Comparison of ENCODE assay signal across 17 cellular contexts in the genomic region with DNA sequence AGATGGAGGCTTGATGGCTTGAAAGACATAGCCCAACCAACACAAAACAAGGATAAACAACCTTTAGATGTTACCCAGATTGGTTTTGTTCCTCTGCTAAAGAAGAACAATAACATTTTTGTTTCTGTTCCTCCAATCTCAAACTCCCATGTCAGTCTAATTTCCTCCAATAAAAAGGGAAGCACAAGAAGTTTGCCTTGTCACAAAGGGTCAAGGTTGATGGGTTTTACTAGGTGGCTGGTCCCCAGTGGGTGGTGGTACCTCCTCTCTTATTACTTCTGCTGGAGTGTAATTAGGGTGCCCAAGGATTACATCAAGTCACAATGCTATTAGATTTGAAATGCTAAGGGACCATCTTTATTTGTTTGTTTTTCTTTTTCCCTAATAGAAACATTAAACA.
DNase-seq lines count a peak whose midpoint lies in the region; ATAC-seq and TF ChIP-seq lines count a peak whose summit lies in the region.
"Had no signal": no experiment of that assay in that cellular context is flagged by ENCODE, and none has a peak within 500 bp of the region (broad histone marks: within the 10 kb centered on the region; RNA-seq: fewer than 3 reads in every experiment).

No MANE protein-coding gene starts in this region.

- TF ChIP-seq EP300 in esophagus muscularis mucosa (IDR thresholded peaks at IDR 0.05), result no peak

- H3K4me2 ChIP-seq in mammary epithelial cell (ENCODE audit: insufficient read depth, low read depth, low read length), result no peak overlapping the region

- no peaks in the 10 kb centered on the region for H3K27me3 ChIP-seq in mammary epithelial cell (ENCODE audit: insufficient read depth, low read length)
- H3K27me3 ChIP-seq in esophagus muscularis mucosa, result no peaks in the 10 kb centered on the region
- no peaks in the 10 kb centered on the region for H3K27me3 ChIP-seq in neuron (ENCODE audit: insufficient read depth, low read length)
- H3K27me3 ChIP-seq in Peyer's patch, result no peaks in the 10 kb centered on the region
- H3K27me3 ChIP-seq: BLaER1 treated with 17β-estradiol and CSF1 and Interleukin-3, amounts not matched to agents 10 nM and 100 nM had no signal

- H3K79me2 ChIP-seq in mammary epithelial cell (ENCODE audit: insufficient read depth, low read length), result no peaks in the 10 kb centered on the region

- intact Hi-C loops in mammary epithelial cell (cut with micrococcal nuclease) (no loop called here), MCF 10A (cut with micrococcal nuclease) (no loop called here), esophagus muscularis mucosa (cut with DNase I) (no loop called here)

- no peak for DNase-seq in mammary epithelial cell
- no peak for DNase-seq in MCF 10A (ENCODE audit: unreplicated experiment)
- DNase-seq in NCI-H2227 treated with DMSO at 0.1 percent for 48 hours (lab: John Stamatoyannopoulos, UW), result peak; percentile 6
- DNase-seq in esophagus muscularis mucosa (ENCODE audit: extremely low spot score), result peak; percentile 19
- no peak for DNase-seq in Peyer's patch
- DNase-seq in SW480 (ENCODE audit: low spot score), result no peak
- DNase-seq: ACHN; CD4-positive, alpha-beta memory T cell; COR-L47; DMS153; DMS79 treated with DMSO at 0.1 percent for 48 hours; EL had no signal

- dilution Hi-C loops in mammary epithelial cell (cut with HindIII; ENCODE audit: low sequenced_read_pairs), result no loop called here

- no peak overlapping the region for H3K9ac ChIP-seq in mammary epithelial cell (ENCODE audit: insufficient read depth, low read length)
- H3K9ac ChIP-seq: BLaER1 treated with 17β-estradiol and CSF1 and Interleukin-3, amounts not matched to agents 10 nM and 100 nM had no signal

- H3K27me3 Mint-ChIP-seq in MCF 10A (ENCODE audit: insufficient read depth, unreplicated experiment), result no peaks in the 10 kb centered on the region

- no peak overlapping the region for H3K4me3 Mint-ChIP-seq in MCF 10A (ENCODE audit: unreplicated experiment)
- H3K4me3 Mint-ChIP-seq: CD4-positive, alpha-beta memory T cell had no signal

- in situ Hi-C loops in mammary epithelial cell (cut with MboI; ENCODE audit: low sequenced_read_pairs in 2 of 2), result no loop called here

- H3K27ac ChIP-seq in mammary epithelial cell (ENCODE audit: insufficient read depth, low read depth, low read length), result no peak overlapping the region
- H3K27ac ChIP-seq in esophagus muscularis mucosa (replicated peaks in 1 of 4), result no peak overlapping the region
- no peak overlapping the region for H3K27ac ChIP-seq in Peyer's patch
- H3K27ac ChIP-seq: BLaER1 treated with 17β-estradiol and CSF1 and Interleukin-3, amounts not matched to agents 10 nM and 100 nM; HL-60 had no signal

- H3K36me3 Mint-ChIP-seq in MCF 10A (ENCODE audit: insufficient read depth, unreplicated experiment), result no peaks in the 10 kb centered on the region

- H3K4me3 ChIP-seq in mammary epithelial cell (replicated peaks in 1 of 3; ENCODE audit: insufficient read depth in 1 of 3, low read depth in 2 of 3, low read length in 3 of 3) (no peak overlapping the region), esophagus muscularis mucosa (no peak overlapping the region), neuron (ENCODE audit: low read length) (no peak overlapping the region), Peyer's patch (no peak overlapping the region)
- H3K4me3 ChIP-seq: BLaER1 treated with 17β-estradiol and CSF1 and Interleukin-3, amounts not matched to agents 10 nM and 100 nM had no signal

- no peaks in the 10 kb centered on the region for H3K36me3 ChIP-seq in mammary epithelial cell (ENCODE audit: insufficient read depth, low read length)
- no peaks in the 10 kb centered on the region for H3K36me3 ChIP-seq in esophagus muscularis mucosa
- no peaks in the 10 kb centered on the region for H3K36me3 ChIP-seq in neuron (ENCODE audit: insufficient read depth, low read length)
- no peaks in the 10 kb centered on the region for H3K36me3 ChIP-seq in Peyer's patch
- H3K36me3 ChIP-seq: BLaER1 treated with 17β-estradiol and CSF1 and Interleukin-3, amounts not matched to agents 10 nM and 100 nM had no signal

- ATAC-seq in GM21360 (IDR thresholded peaks at IDR 0.05; ENCODE audit: unreplicated experiment), result no peak
- ATAC-seq: HCT116 had no signal

- POLR2A ChIA-PET in MCF 10A (lab: Yijun Ruan, JAX), result interaction anchor here (1.0 to 1.4 kb wide), 2 partner anchors 8 to 261 kb away, joined by 3 read pairs; no protein-coding TSS in a partner anchor

- H4K20me1 ChIP-seq in mammary epithelial cell (ENCODE audit: insufficient read depth, low read length), result no peaks in the 10 kb centered on the region
- H4K20me1 ChIP-seq: BLaER1 treated with 17β-estradiol and CSF1 and Interleukin-3, amounts not matched to agents 10 nM and 100 nM had no signal

- TF ChIP-seq POLR2A in esophagus muscularis mucosa (IDR thresholded peaks at IDR 0.05; ENCODE audit: low read depth), result no peak
- TF ChIP-seq POLR2A in Peyer's patch (IDR thresholded peaks at IDR 0.05), result no peak

- peaks cover 1% of the 10 kb centered on the region for H3K4me1 Mint-ChIP-seq in MCF 10A (ENCODE audit: insufficient read depth, unreplicated experiment)
- H3K4me1 Mint-ChIP-seq: CD4-positive, alpha-beta memory T cell had no signal

- no peak overlapping the region for H3K27ac Mint-ChIP-seq in MCF 10A (ENCODE audit: low read depth, unreplicated experiment)

- CTCF ChIA-PET in mammary epithelial cell (lab: Charles Lee; ENCODE audit: low non-redundant PET) (no interaction called here), MCF 10A (lab: Yijun Ruan, JAX) (interaction anchor here (0.6 kb wide), 1 partner anchor 1136 kb away, joined by 3 read pairs; no protein-coding TSS in a partner anchor)

- H2AFZ ChIP-seq in mammary epithelial cell (ENCODE audit: low read depth, low read length) (peak overlapping the region; percentile 8), neuron (ENCODE audit: low read depth, low read length) (peak overlapping the region; percentile 30)

- H3K9me3 ChIP-seq in mammary epithelial cell (replicated peaks; ENCODE audit: insufficient read depth, low read length) (no peaks in the 10 kb centered on the region), esophagus muscularis mucosa (no peaks in the 10 kb centered on the region), neuron (ENCODE audit: low read length) (no peaks in the 10 kb centered on the region), Peyer's patch (no peaks in the 10 kb centered on the region)
- H3K9me3 ChIP-seq: BLaER1 treated with 17β-estradiol and CSF1 and Interleukin-3, amounts not matched to agents 10 nM and 100 nM had no signal

- H3K9me3 Mint-ChIP-seq in MCF 10A (ENCODE audit: unreplicated experiment), result no peaks in the 10 kb centered on the region
- H3K9me3 Mint-ChIP-seq: CD4-positive, alpha-beta memory T cell had no signal

- no peaks in the 10 kb centered on the region for H3K4me1 ChIP-seq in mammary epithelial cell (ENCODE audit: insufficient read depth, low read length)
- no peaks in the 10 kb centered on the region for H3K4me1 ChIP-seq in esophagus muscularis mucosa
- peaks cover 4% of the 10 kb centered on the region for H3K4me1 ChIP-seq in neuron (ENCODE audit: insufficient read depth, low read length)
- no peaks in the 10 kb centered on the region for H3K4me1 ChIP-seq in Peyer's patch

- TF ChIP-seq CTCF in mammary epithelial cell (conservative IDR thresholded peaks at IDR 0.05 in 1 of 2, IDR thresholded peaks at IDR 0.05 in 1 of 2; ENCODE audit: extremely low read depth in 1 of 2, insufficient read depth in 1 of 2, low read depth in 1 of 2, low read length in 2 of 2) (no peak), MCF 10A (IDR thresholded peaks at IDR 0.05; ENCODE audit: unreplicated experiment) (no peak), esophagus muscularis mucosa (IDR thresholded peaks at IDR 0.05) (no peak), Peyer's patch (IDR thresholded peaks at IDR 0.05) (no peak)

- BruUV-seq in mammary epithelial cell (replicated peaks; lab: Mats Ljungman, UMichigan) (no TSS peak), MCF 10A (replicated peaks; lab: Mats Ljungman, UMichigan) (no TSS peak)

Comparison
In these comparisons a context has a peak if more than half of its experiments do, and no peak if none do; other contexts are left out.
1. DNase-seq: peak in NCI-H2227 treated with DMSO at 0.1 percent for 48 hours (single experiment) and esophagus muscularis mucosa (single experiment); none in mammary epithelial cell (single experiment), MCF 10A (single experiment), Peyer's patch (0 of 3) and SW480 (single experiment).